Comparison of ENCODE assay signal across 15 cellular contexts in genomic region chr17:45090711-45091110, GRCh38. TPM values are rescaled to one million over a fixed set of nuclear protein-coding genes. Genes with fewer than 3 reads are reported as not detected.
DNase-seq lines count a peak whose midpoint lies in the region; FAIRE-seq and TF ChIP-seq lines count a peak whose summit lies in the region.
"Had no signal": no experiment of that assay in that cellular context is flagged by ENCODE, and none has a peak within 500 bp of the region (broad histone marks: within the 10 kb centered on the region; RNA-seq: fewer than 3 reads in every experiment).

No MANE protein-coding gene starts in this region.

- 75% methylated on average over 3 of the region's 3 CpGs for WGBS in HUES64
- 68 to 77% methylated on average over 2 to 3 of the region's 3 CpGs for WGBS in endodermal cell (ENCODE audit: insufficient coverage in 1 of 2, insufficient read length in 1 of 2), 2 experiments

- H3K9ac ChIP-seq in HUES64 (ENCODE audit: low read depth, low read length), result no peak overlapping the region
- no peak overlapping the region for H3K9ac ChIP-seq in endodermal cell (ENCODE audit: extremely low read depth, low read length, poor library complexity, severe bottlenecking)
- no peak overlapping the region for H3K9ac ChIP-seq in neural progenitor cell

- H3K4me1 ChIP-seq in HUES64 (ENCODE audit: insufficient read depth, low read length), result peaks cover 3% of the 10 kb centered on the region; the same call in 1 of the 2 replicates
- no peaks in the 10 kb centered on the region for H3K4me1 ChIP-seq in endodermal cell (ENCODE audit: control insufficient read depth, insufficient read depth, low read length)
- no peaks in the 10 kb centered on the region for H3K4me1 ChIP-seq in neural progenitor cell

- FAIRE-seq in GM12891 (lab: Jason Lieb, UNC), result no peak

- H3K27me3 ChIP-seq in AG04450 (ENCODE audit: control insufficient read depth, insufficient read depth, low read length), result no peaks in the 10 kb centered on the region
- H3K27me3 ChIP-seq in HUES64 (ENCODE audit: insufficient read depth, low read length), result no peaks in the 10 kb centered on the region
- H3K27me3 ChIP-seq in endodermal cell (ENCODE audit: control insufficient read depth, insufficient read depth, low read length, poor library complexity, severe bottlenecking), result no peaks in the 10 kb centered on the region
- no peaks in the 10 kb centered on the region for H3K27me3 ChIP-seq in neural progenitor cell
- H3K27me3 ChIP-seq: neutrophil, SJSA1 had no signal

- H3K4me3 ChIP-seq in AG04450 (ENCODE audit: low read depth, low read length) (no peak overlapping the region), HUES64 (ENCODE audit: low read length) (no peak overlapping the region), endodermal cell (ENCODE audit: low read length) (no peak overlapping the region), neural progenitor cell (no peak overlapping the region)
- H3K4me3 ChIP-seq: SJSA1 had no signal

- H3K27ac Mint-ChIP-seq in endodermal cell (peak overlapping the region; percentile 21), neural progenitor cell (peak overlapping the region; percentile 72)

- TF ChIP-seq CTCF in AG04450 (IDR thresholded peaks at IDR 0.05; ENCODE audit: low read depth, low read length), result no peak
- TF ChIP-seq CTCF in endodermal cell (conservative IDR thresholded peaks at IDR 0.05), result no peak
- no peak for TF ChIP-seq CTCF in neural progenitor cell (IDR thresholded peaks at IDR 0.05)

- H3K4me1 Mint-ChIP-seq in endodermal cell (peaks cover 7% of the 10 kb centered on the region), neural progenitor cell (peaks cover 3% of the 10 kb centered on the region)
- H3K4me1 Mint-ChIP-seq: central memory CD8-positive, alpha-beta T cell had no signal

- POLR2A ChIA-PET in AG04450 (lab: Yijun Ruan, JAX), result interaction anchor here (0.6 kb wide), 1 partner anchor 57 kb away, joined by 3 read pairs; the partner anchor contains the start of gene HEXIM1

- peak overlapping the region; percentile 31 for H3K27ac ChIP-seq in AG04450 (ENCODE audit: low read depth, low read length)
- peak overlapping the region; percentile 59; the same call in 1 of the 2 replicates for H3K27ac ChIP-seq in HUES64 (ENCODE audit: low read depth, low read length)
- H3K27ac ChIP-seq in endodermal cell (ENCODE audit: low read depth, low read length), result no peak overlapping the region
- H3K27ac ChIP-seq in neural progenitor cell, result no peak overlapping the region
- H3K27ac ChIP-seq: epithelial cell of prostate, neutrophil had no signal

- H3K27me3 Mint-ChIP-seq in endodermal cell (ENCODE audit: insufficient read depth), result no peaks in the 10 kb centered on the region
- H3K27me3 Mint-ChIP-seq in neural progenitor cell (ENCODE audit: insufficient read depth, low read depth), result peaks cover 6% of the 10 kb centered on the region
- H3K27me3 Mint-ChIP-seq: central memory CD8-positive, alpha-beta T cell had no signal

- no peak overlapping the region for H3K4me2 ChIP-seq in neural progenitor cell

- H3F3A ChIP-seq in neural progenitor cell (ENCODE audit: low read depth), result no peaks in the 10 kb centered on the region

- H3K9me3 Mint-ChIP-seq in endodermal cell, result no peaks in the 10 kb centered on the region
- no peaks in the 10 kb centered on the region for H3K9me3 Mint-ChIP-seq in neural progenitor cell
- H3K9me3 Mint-ChIP-seq: central memory CD8-positive, alpha-beta T cell had no signal

- H3K79me2 ChIP-seq in neural progenitor cell (ENCODE audit: low read depth), result no peaks in the 10 kb centered on the region

- H3K36me3 Mint-ChIP-seq in endodermal cell (ENCODE audit: low read depth), result peaks cover 71% of the 10 kb centered on the region
- H3K36me3 Mint-ChIP-seq in neural progenitor cell, result peaks cover 34% of the 10 kb centered on the region

- CTCF ChIA-PET in AG04450 (lab: Charles Lee), result interaction anchor here (1.3 to 6.0 kb wide), 2 partner anchors 8 to 45 kb away, joined by 6 to 26 read pairs; partner anchors contain the start of gene ACBD4

- no peak overlapping the region for H3K4me3 Mint-ChIP-seq in endodermal cell
- H3K4me3 Mint-ChIP-seq in neural progenitor cell, result no peak overlapping the region
- H3K4me3 Mint-ChIP-seq: central memory CD8-positive, alpha-beta T cell had no signal

- H2AFZ ChIP-seq in neural progenitor cell (replicated peaks), result no peak overlapping the region

- DNase-seq in AG04450 (ENCODE audit: low read depth, low spot score), result no peak
- peak; percentile 75 for DNase-seq in endodermal cell
- DNase-seq in neural progenitor cell (ENCODE audit: low spot score), result no peak
- no peak for DNase-seq in GM12891 (ENCODE audit: insufficient read length, low spot score)
- no peak for DNase-seq in NCI-H2107 (lab: John Stamatoyannopoulos, UW)
- DNase-seq in cortex of kidney (lab: John Stamatoyannopoulos, UW), result no peak
- no peak for DNase-seq in NCI-H1694 (lab: John Stamatoyannopoulos, UW)
- DNase-seq: activated naive CD4-positive, alpha-beta T cell; DMS 273 treated with DMSO at 0.1 percent for 48 hours; hippocampal formation had no signal

- H3K36me3 ChIP-seq in HUES64 (ENCODE audit: insufficient read depth, low read length) (peaks cover 92% of the 10 kb centered on the region), endodermal cell (ENCODE audit: control insufficient read depth, insufficient read depth, low read length) (peaks cover 77% of the 10 kb centered on the region), neural progenitor cell (no peaks in the 10 kb centered on the region)

- TF ChIP-seq POLR2A in GM12891 (IDR thresholded peaks at IDR 0.05; ENCODE audit: low read depth, low read length), result no peak

- H3K9me3 ChIP-seq in AG04450 (ENCODE audit: control insufficient read depth, insufficient read depth, low read length) (no peaks in the 10 kb centered on the region), HUES64 (ENCODE audit: insufficient read depth, low read depth, low read length) (no peaks in the 10 kb centered on the region), endodermal cell (ENCODE audit: control insufficient read depth, low read length) (no peaks in the 10 kb centered on the region), neural progenitor cell (ENCODE audit: low read depth) (no peaks in the 10 kb centered on the region)
- H3K9me3 ChIP-seq: neutrophil, SJSA1 had no signal

- peaks cover 3% of the 10 kb centered on the region for H4K20me1 ChIP-seq in neural progenitor cell (ENCODE audit: low read depth)

TF ChIP-seq in GM12891, 5 proteins besides CTCF, POLR2A, EP300 and RAD21:
- no peak for TF ChIP-seq POLR2AphosphoS5 (IDR thresholded peaks at IDR 0.05; ENCODE audit: low read depth, low read length)
- TF ChIP-seq POU2F2 (IDR thresholded peaks at IDR 0.05; ENCODE audit: low read depth, low read length), result no peak
- no peak for TF ChIP-seq PAX5 (IDR thresholded peaks at IDR 0.05; ENCODE audit: insufficient read depth, low read length, severe bottlenecking)
- TF ChIP-seq TAF1 (IDR thresholded peaks at IDR 0.05; ENCODE audit: low read depth, low read length), result no peak
- no peak for TF ChIP-seq SPI1 (IDR thresholded peaks at IDR 0.05; ENCODE audit: low read depth, low read length)

RNA-seq across cellular contexts. Expression of gene NMT1, which starts 29.6 kb away (rescaled TPM):
- polyA plus RNA-seq in AG04450 (2011; rRNA removed), result 60.6 and 63.6 TPM in 2 replicates
- polyA minus RNA-seq in AG04450 (2011; rRNA and poly(A)+ RNA removed), result 62.0 and 70.9 TPM in 2 replicates
- 84.4 TPM for polyA plus RNA-seq in HUES64 (2013, experiment 1 of 2)
- 93.9 TPM for polyA plus RNA-seq in HUES64 (2013, experiment 2 of 2)
- total RNA-seq in endodermal cell, result 100 to 1,000 TPM; 122 to 136 TPM
- 112 TPM for polyA plus RNA-seq in endodermal cell (2013, experiment 1 of 2)
- polyA plus RNA-seq in endodermal cell (2013, experiment 2 of 2), result 98.6 TPM
- 95.0 and 101 TPM in 2 replicates for total RNA-seq in neural progenitor cell (ENCODE audit: low replicate concordance)
- polyA plus RNA-seq in GM12891 (2012; ENCODE audit: low read depth, missing spikeins), result 97.0 TPM

RNA-seq across cellular contexts. Expression of gene DCAKD, which starts 39.3 kb away (rescaled TPM):
- polyA plus RNA-seq in AG04450 (2011; rRNA removed), result 21.8 and 29.1 TPM in 2 replicates
- 50.3 and 67.2 TPM in 2 replicates for polyA minus RNA-seq in AG04450 (2011; rRNA and poly(A)+ RNA removed)
- polyA plus RNA-seq in HUES64 (2013, experiment 1 of 2), result 35.0 TPM
- polyA plus RNA-seq in HUES64 (2013, experiment 2 of 2), result 37.5 TPM
- total RNA-seq in endodermal cell (10 to 100 TPM; 54.5 to 69.4 TPM), neural progenitor cell (ENCODE audit: low replicate concordance) (31.4 and 91.5 TPM in 2 replicates)
- polyA plus RNA-seq in endodermal cell (2013, experiment 1 of 2), result 53.1 TPM
- 55.4 TPM for polyA plus RNA-seq in endodermal cell (2013, experiment 2 of 2)
- polyA plus RNA-seq in GM12891 (2012; ENCODE audit: low read depth, missing spikeins), result 24.3 TPM

RNA-seq across cellular contexts. Expression of gene PLCD3, which starts 41.6 kb away (rescaled TPM):
- polyA plus RNA-seq in AG04450 (2011; rRNA removed), result 28.2 and 42.3 TPM in 2 replicates
- polyA minus RNA-seq in AG04450 (2011; rRNA and poly(A)+ RNA removed), result 64.1 and 86.5 TPM in 2 replicates
- polyA plus RNA-seq in HUES64 (2013, experiment 1 of 2), result 16.4 TPM
- polyA plus RNA-seq in HUES64 (2013, experiment 2 of 2), result 21.9 TPM
- 10 to 100 TPM; 34.8 to 42.9 TPM for total RNA-seq in endodermal cell
- 16.1 TPM for polyA plus RNA-seq in endodermal cell (2013, experiment 1 of 2)
- polyA plus RNA-seq in endodermal cell (2013, experiment 2 of 2), result 20.9 TPM
- total RNA-seq in neural progenitor cell (ENCODE audit: low replicate concordance), result 16.0 and 31.4 TPM in 2 replicates
- 0.53 TPM for polyA plus RNA-seq in GM12891 (2012; ENCODE audit: low read depth, missing spikeins)

RNA-seq across cellular contexts. Expression of gene ACBD4, which starts 44.8 kb away (rescaled TPM):
- polyA plus RNA-seq in AG04450 (2011; rRNA removed), result 4.0 and 4.7 TPM in 2 replicates
- 2.6 TPM in 2 replicates for polyA minus RNA-seq in AG04450 (2011; rRNA and poly(A)+ RNA removed)
- polyA plus RNA-seq in HUES64 (2013, experiment 1 of 2), result 1.9 TPM
- 3.7 TPM for polyA plus RNA-seq in HUES64 (2013, experiment 2 of 2)
- total RNA-seq in endodermal cell, result 10 to 100 TPM; 17.4 to 19.5 TPM
- polyA plus RNA-seq in endodermal cell (2013, experiment 1 of 2), result 6.8 TPM
- polyA plus RNA-seq in endodermal cell (2013, experiment 2 of 2), result 6.0 TPM
- total RNA-seq in neural progenitor cell (ENCODE audit: low replicate concordance), result 6.8 and 17.3 TPM in 2 replicates
- 8.1 TPM for polyA plus RNA-seq in GM12891 (2012; ENCODE audit: low read depth, missing spikeins)

RNA-seq across cellular contexts. Expression of gene HEXIM1, which starts 57.6 kb away (rescaled TPM):
- 12.4 and 13.2 TPM in 2 replicates for polyA plus RNA-seq in AG04450 (2011; rRNA removed)
- polyA minus RNA-seq in AG04450 (2011; rRNA and poly(A)+ RNA removed), result 10.0 and 11.4 TPM in 2 replicates
- 19.1 TPM for polyA plus RNA-seq in HUES64 (2013, experiment 1 of 2)
- polyA plus RNA-seq in HUES64 (2013, experiment 2 of 2), result 18.6 TPM
- total RNA-seq in endodermal cell, result 10 to 100 TPM; 37.0 to 39.2 TPM
- polyA plus RNA-seq in endodermal cell (2013, experiment 1 of 2), result 20.1 TPM
- 19.4 TPM for polyA plus RNA-seq in endodermal cell (2013, experiment 2 of 2)
- total RNA-seq in neural progenitor cell (ENCODE audit: low replicate concordance), result 10.2 and 14.3 TPM in 2 replicates
- 21.4 TPM for polyA plus RNA-seq in GM12891 (2012; ENCODE audit: low read depth, missing spikeins)

Comparison
In these comparisons a context has a peak if more than half of its experiments do, and no peak if none do; other contexts are left out.
1. H3K27ac ChIP-seq: peak in AG04450 (single experiment) and HUES64 (single experiment); none in endodermal cell (single experiment) and neural progenitor cell (single experiment).